ENCODE assay signal across 14 cellular contexts in the genomic region with DNA sequence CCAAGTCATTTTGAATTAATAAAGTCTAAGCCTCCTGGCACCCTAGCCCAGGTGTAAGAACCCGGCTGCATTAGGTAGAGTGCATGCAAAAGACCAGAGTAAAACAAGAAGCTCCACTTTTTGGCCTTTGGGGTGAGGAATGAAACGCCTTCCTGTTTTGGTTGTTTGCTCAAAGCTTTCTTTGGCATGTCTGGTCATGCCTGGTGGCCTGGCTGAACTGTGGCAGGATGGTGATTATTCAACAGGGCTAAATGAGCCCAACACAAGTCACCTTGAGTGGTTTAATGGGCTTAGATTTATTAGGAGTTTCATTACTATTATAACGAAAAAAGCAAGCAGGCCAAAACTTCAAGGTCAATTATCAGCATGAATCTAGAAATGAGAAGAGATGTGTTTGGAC. TPM values are rescaled to one million over a fixed set of nuclear protein-coding genes. Genes with fewer than 3 reads are reported as not detected.
DNase-seq lines count a peak whose midpoint lies in the region; ATAC-seq and TF ChIP-seq lines count a peak whose summit lies in the region.
"Had no signal": no experiment of that assay in that cellular context is flagged by ENCODE, and none has a peak within 500 bp of the region (broad histone marks: within the 10 kb centered on the region; RNA-seq: fewer than 3 reads in every experiment).

No MANE protein-coding gene starts in this region.

- H3K9me3 ChIP-seq in breast epithelium, result no peaks in the 10 kb centered on the region
- no peaks in the 10 kb centered on the region for H3K9me3 ChIP-seq in testis

- WGBS in testis, 2 donors, result 75 to 77% methylated on average over 3 of the region's 3 CpGs

- CTCF ChIA-PET in T-cell (lab: Charles Lee), result interaction anchor here in 1 of 2 donors (1.8 kb wide), 1 partner anchor 363 kb away, joined by 6 read pairs; no protein-coding TSS in a partner anchor

- intact Hi-C loops in breast epithelium (cut with DNase I; ENCODE audit: low total_unique reads), result no loop called here
- intact Hi-C loops in testis (cut with DNase I; ENCODE audit: low total_unique reads), result loop anchor here (10.0 kb wide), 1 partner anchor 209 kb away; the partner anchor contains the start of gene MYO1E

- peaks cover 18 to 25% of the 10 kb centered on the region in 2 donors for H3K4me1 Mint-ChIP-seq in stimulated activated naive B cell treated with anti-CD40 and anti-IgM and Interleukin-4, amounts not matched to agents 10 μg/mL and 1 μg/mL and 100 μg/mL, for 72 hours
- H3K4me1 Mint-ChIP-seq in T-cell, result no peaks in the 10 kb centered on the region

- no peak overlapping the region for H3K4me3 Mint-ChIP-seq in stimulated activated naive B cell treated with anti-CD40 and anti-IgM and Interleukin-4, amounts not matched to agents 10 μg/mL and 1 μg/mL and 100 μg/mL, for 72 hours
- no peak overlapping the region for H3K4me3 Mint-ChIP-seq in T-cell

- H3K27me3 ChIP-seq in breast epithelium (no peaks in the 10 kb centered on the region), testis (no peaks in the 10 kb centered on the region)

- H3K36me3 Mint-ChIP-seq in stimulated activated naive B cell treated with anti-CD40 and anti-IgM and Interleukin-4, amounts not matched to agents 10 μg/mL and 1 μg/mL and 100 μg/mL, for 72 hours, result peaks cover 52 to 80% of the 10 kb centered on the region in 2 donors
- no peaks in the 10 kb centered on the region for H3K36me3 Mint-ChIP-seq in T-cell

- no peaks in the 10 kb centered on the region for H3K27me3 Mint-ChIP-seq in stimulated activated naive B cell treated with anti-CD40 and anti-IgM and Interleukin-4, amounts not matched to agents 10 μg/mL and 1 μg/mL and 100 μg/mL, for 72 hours
- H3K27me3 Mint-ChIP-seq in T-cell, result no peaks in the 10 kb centered on the region

- DNase-seq in NCI-H2196 (lab: John Stamatoyannopoulos, UW; ENCODE audit: unreplicated experiment), result peak; percentile 35
- no peak for DNase-seq in NCI-H2196 treated with DMSO at 0.1 percent for 48 hours (lab: John Stamatoyannopoulos, UW; ENCODE audit: unreplicated experiment)
- DNase-seq in NCI-H345 (lab: John Stamatoyannopoulos, UW), result peak; percentile 60
- peak in 1 of 2 donors; percentile 78 for DNase-seq in breast epithelium (ENCODE audit: low spot score in 2 of 2)
- DNase-seq in stimulated activated naive B cell treated with anti-CD40 and anti-IgM and Interleukin-4, amounts not matched to agents 10 μg/mL and 1 μg/mL and 100 μg/mL, for 72 hours, result no peak
- DNase-seq in T-cell, result no peak
- DNase-seq in testis, result no peak
- DNase-seq in SK-N-DZ (ENCODE audit: low spot score), result no peak
- DNase-seq: activated CD4-positive, alpha-beta T cell treated with anti-CD3 and anti-CD28 coated beads for 48 hours; left cardiac atrium; NCI-H446; stimulated activated CD4-positive, alpha-beta T cell treated with anti-CD3 and anti-CD28 coated beads, Interleukin-12 subunit alpha, Interleukin-12 subunit beta, amount 100 ng/mL, for 4 hours had no signal

- H3K9me3 Mint-ChIP-seq in stimulated activated naive B cell treated with anti-CD40 and anti-IgM and Interleukin-4, amounts not matched to agents 10 μg/mL and 1 μg/mL and 100 μg/mL, for 72 hours, result no peaks in the 10 kb centered on the region
- H3K9me3 Mint-ChIP-seq in T-cell, result no peaks in the 10 kb centered on the region

- H3K36me3 ChIP-seq in breast epithelium, result no peaks in the 10 kb centered on the region
- no peaks in the 10 kb centered on the region for H3K36me3 ChIP-seq in testis (ENCODE audit: low read depth, missing control alignments)

- POLR2A ChIA-PET in T-cell (lab: Charles Lee), result no interaction called here

- no peak for TF ChIP-seq POLR2A in breast epithelium (IDR thresholded peaks at IDR 0.05)
- no peak for TF ChIP-seq POLR2A in testis (IDR thresholded peaks at IDR 0.05)

- no peak overlapping the region for H3K4me3 ChIP-seq in breast epithelium
- no peak overlapping the region for H3K4me3 ChIP-seq in testis

- H3K27ac Mint-ChIP-seq in stimulated activated naive B cell treated with anti-CD40 and anti-IgM and Interleukin-4, amounts not matched to agents 10 μg/mL and 1 μg/mL and 100 μg/mL, for 72 hours, result peak overlapping the region; percentile 56
- H3K27ac Mint-ChIP-seq in T-cell, result no peak overlapping the region

- H3K27ac ChIP-seq in breast epithelium (peak overlapping the region; percentile 94 to 98), testis (no peak overlapping the region)

- TF ChIP-seq CTCF in breast epithelium (IDR thresholded peaks at IDR 0.05), result no peak
- TF ChIP-seq CTCF in testis (IDR thresholded peaks at IDR 0.05), result no peak

- ATAC-seq in stimulated activated naive B cell treated with anti-CD40 and anti-IgM and Interleukin-4, amounts not matched to agents 10 μg/mL and 1 μg/mL and 100 μg/mL, for 72 hours (replicated peaks), result no peak
- no peak for ATAC-seq in T-cell (replicated peaks in 1 of 4)
- ATAC-seq: left cardiac atrium had no signal

- peaks cover 19 to 37% of the 10 kb centered on the region in 2 donors for H3K4me1 ChIP-seq in breast epithelium
- H3K4me1 ChIP-seq in testis, result no peaks in the 10 kb centered on the region

RNA-seq across cellular contexts. Expression of gene LDHAL6B, which starts 40.9 kb away (rescaled TPM):
- total RNA-seq in breast epithelium, result not detected
- total RNA-seq in T-cell, result not detected
- total RNA-seq in testis, result 10 to 100 TPM; 18.6 to 22.6 TPM
- 119 TPM for polyA plus RNA-seq in testis (ENCODE audit: insufficient read depth, low read depth, low replicate concordance)
- polyA plus RNA-seq in SK-N-DZ (2014; cell fraction: cytosol; rRNA removed), result not detected in 2 replicates
- polyA plus RNA-seq in SK-N-DZ (2014; cell fraction: nucleus; rRNA removed), result not detected in 2 replicates
- total RNA-seq: left cardiac atrium, temporal lobe had no signal
- polyA plus RNA-seq: AG04450 had no signal

Comparison
In these comparisons a context has a peak if more than half of its experiments do, and no peak if none do; other contexts are left out.
1. DNase-seq: peak in NCI-H2196 (single experiment) and NCI-H345 (single experiment); none in NCI-H2196 treated with DMSO at 0.1 percent for 48 hours (single experiment), stimulated activated naive B cell treated with anti-CD40 and anti-IgM and Interleukin-4, amounts not matched to agents 10 μg/mL and 1 μg/mL and 100 μg/mL, for 72 hours (single experiment), T-cell (0 of 34), testis (single experiment) and SK-N-DZ (single experiment).
2. H3K27ac ChIP-seq: peak in breast epithelium (2 of 2); none in testis (0 of 2).
3. RNA of gene LDHAL6B, which starts 40.9 kb away (total RNA-seq): 18.6 to 22.6 TPM in testis; not detected in breast epithelium and not detected in T-cell; every median in the first group is over 10 times any median in the second.